20 cellular contexts compared by ENCODE assay signal in the genomic region with DNA sequence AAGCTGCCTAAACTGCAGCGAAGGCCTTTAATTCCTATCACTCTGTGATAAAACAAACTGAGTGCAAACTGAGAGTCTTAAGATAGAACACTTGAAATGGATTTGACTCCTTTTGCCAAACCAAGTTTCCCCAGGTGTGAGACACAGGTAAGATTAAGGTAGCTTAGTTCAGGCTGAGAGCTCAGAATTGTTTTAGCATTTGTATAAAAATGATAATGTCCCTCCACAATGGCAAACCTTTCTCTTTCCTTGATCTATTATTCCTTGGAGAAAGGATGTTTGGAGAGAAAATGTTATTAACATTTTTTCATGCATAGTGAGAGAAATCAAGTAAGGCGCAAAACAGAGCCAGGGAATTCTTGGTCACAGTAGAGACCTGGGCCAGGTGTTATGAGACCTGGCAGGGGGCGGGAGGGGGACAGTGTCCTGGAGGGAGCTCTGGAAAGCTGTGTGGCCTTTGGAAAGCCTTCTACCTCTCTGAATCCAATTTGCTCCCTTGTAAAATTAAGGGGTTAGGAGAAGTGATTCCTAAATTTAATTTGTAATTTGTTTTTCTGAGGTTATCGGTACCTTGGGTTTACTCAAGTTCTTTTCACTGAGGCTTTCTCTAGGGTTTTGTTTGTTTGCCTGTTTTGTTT.
"Had no signal": no experiment of that assay in that cellular context is flagged by ENCODE, and none has a peak within 500 bp of the region (broad histone marks: within the 10 kb centered on the region; RNA-seq: fewer than 3 reads in every experiment).

No MANE protein-coding gene starts in this region.

- H3K27me3 ChIP-seq: esophagus squamous epithelium, neutrophil, spleen, testis, tibial nerve, upper lobe of right lung, vagina had no signal

- H3K27me3 Mint-ChIP-seq: dendritic cell treated with granulocyte-macrophage colony-stimulating factor and Interleukin-4, amounts not matched to agents 40 ng/mL and 50 ng/mL, for 4 days; effector memory CD8-positive, alpha-beta T cell; naive thymus-derived CD4-positive, alpha-beta T cell; stimulated activated memory B cell treated with anti-CD40 and anti-IgM and Interleukin-4, amounts not matched to agents 10 μg/mL and 1 μg/mL and 100 μg/mL, for 72 hours; stimulated activated naive CD8-positive, alpha-beta T cell treated with anti-CD3 and anti-CD28 coated beads, Interleukin-15, amount 100 ng/mL, for 72 hours had no signal

- H3K9me3 ChIP-seq: gastroesophageal sphincter, psoas muscle, testis, vagina had no signal

- ATAC-seq: effector memory CD8-positive, alpha-beta T cell; gastroesophageal sphincter; naive thymus-derived CD4-positive, alpha-beta T cell; psoas muscle; sciatic nerve; stimulated activated memory B cell treated with anti-CD40 and anti-IgM and Interleukin-4, amounts not matched to agents 10 μg/mL and 1 μg/mL and 100 μg/mL, for 72 hours; stimulated activated naive CD8-positive, alpha-beta T cell treated with anti-CD3 and anti-CD28 coated beads, Interleukin-15, amount 100 ng/mL, for 72 hours; upper lobe of right lung had no signal

- H3K4me3 Mint-ChIP-seq: dendritic cell treated with granulocyte-macrophage colony-stimulating factor and Interleukin-4, amounts not matched to agents 40 ng/mL and 50 ng/mL, for 4 days; effector memory CD8-positive, alpha-beta T cell; stimulated activated memory B cell treated with anti-CD40 and anti-IgM and Interleukin-4, amounts not matched to agents 10 μg/mL and 1 μg/mL and 100 μg/mL, for 72 hours; stimulated activated naive CD8-positive, alpha-beta T cell treated with anti-CD3 and anti-CD28 coated beads, Interleukin-15, amount 100 ng/mL, for 72 hours had no signal

- H3K27ac ChIP-seq: esophagus squamous epithelium, gastroesophageal sphincter, neutrophil, psoas muscle, testis, tibial nerve, upper lobe of right lung, vagina had no signal

- H3K4me1 Mint-ChIP-seq: stimulated activated memory B cell treated with anti-CD40 and anti-IgM and Interleukin-4, amounts not matched to agents 10 μg/mL and 1 μg/mL and 100 μg/mL, for 72 hours had no signal

- H3K36me3 ChIP-seq: esophagus squamous epithelium, gastroesophageal sphincter, neutrophil, spleen, tibial nerve, upper lobe of right lung, vagina had no signal

- H3K4me3 ChIP-seq: esophagus squamous epithelium, gastroesophageal sphincter, psoas muscle, spleen, testis, tibial nerve, upper lobe of right lung, vagina had no signal

- DNase-seq: effector memory CD8-positive, alpha-beta T cell; esophagus squamous epithelium; foreskin fibroblast; glutamatergic neuron; psoas muscle; spleen; stimulated activated CD4-positive, alpha-beta T cell treated with anti-CD3 and anti-CD28 coated beads, Interleukin-15, amount 100 ng/mL, for 24 hours; stimulated activated CD4-positive, alpha-beta T cell treated with anti-CD3 and anti-CD28 coated beads, Interleukin-1b, Interleukin-23, amount 100 ng/mL, for 48 hours; stimulated activated CD4-positive, alpha-beta T cell treated with anti-CD3 and anti-CD28 coated beads, Interleukin-4, amount 100 ng/mL, for 24 hours; stimulated activated naive CD8-positive, alpha-beta T cell treated with anti-CD3 and anti-CD28 coated beads, Interleukin-15, amount 100 ng/mL, for 72 hours; testis; upper lobe of right lung had no signal

- H3K4me1 ChIP-seq: esophagus squamous epithelium, gastroesophageal sphincter, psoas muscle, spleen, testis, tibial nerve, upper lobe of right lung, vagina had no signal

- H3K27ac Mint-ChIP-seq: stimulated activated memory B cell treated with anti-CD40 and anti-IgM and Interleukin-4, amounts not matched to agents 10 μg/mL and 1 μg/mL and 100 μg/mL, for 72 hours had no signal
